In the genomic region with DNA sequence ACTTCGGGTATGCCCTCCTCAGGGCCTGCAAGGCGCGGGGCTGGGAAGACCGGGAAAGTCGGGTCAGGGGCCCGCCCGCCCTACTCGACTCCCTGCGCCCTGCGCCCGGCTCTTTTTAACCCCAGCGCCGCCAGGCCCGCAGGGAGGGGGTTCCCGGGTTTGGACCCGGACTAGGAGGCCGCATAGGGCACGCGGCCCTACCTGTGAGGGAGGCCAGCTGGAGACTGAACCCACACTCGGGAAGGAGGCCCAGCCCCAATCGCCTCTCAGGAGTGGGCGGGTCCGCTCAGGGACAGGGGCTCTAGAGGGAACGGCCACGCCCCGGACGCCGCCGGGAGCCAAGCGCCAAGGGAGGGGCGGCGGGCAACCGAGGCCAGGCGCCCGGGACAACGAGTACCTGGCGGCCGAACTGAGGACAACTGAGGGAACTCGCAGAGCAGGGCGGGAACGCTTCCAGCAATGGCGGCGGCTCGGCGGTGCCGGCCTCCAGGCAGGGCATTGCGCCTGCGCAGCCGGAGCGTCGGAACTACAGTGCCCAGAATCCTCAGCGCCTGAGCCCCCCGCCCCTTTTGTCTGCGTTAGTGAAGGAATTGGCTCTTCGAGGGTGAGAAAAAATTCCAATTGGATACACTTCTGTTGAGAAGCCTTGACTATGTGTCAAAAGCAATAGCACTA, we compare ENCODE assay signal across 8 cellular contexts. TPM values are rescaled to one million over a fixed set of nuclear protein-coding genes. Genes with fewer than 3 reads are reported as not detected.
DNase-seq lines count a peak whose midpoint lies in the region; ATAC-seq, FAIRE-seq and TF ChIP-seq lines count a peak whose summit lies in the region.

A gene (minus strand): TSS at position 484 of the 675 bp plus-strand sequence.

- peak; percentile 94 for DNase-seq in ELR (ENCODE audit: low read depth)
- peak; percentile 93 for DNase-seq in H54 (ENCODE audit: insufficient read length, low spot score)
- DNase-seq in SHP77 (lab: John Stamatoyannopoulos, UW): peak; percentile 100
- DNase-seq in activated gamma-delta T cell treated with anti-CD3 and anti-CD28 coated beads, Interleukin-2, amount 50 U/mL, for 16 hours (ENCODE audit: low read depth): peak; percentile 75
- DNase-seq in foreskin fibroblast: peak; percentile 86 to 96
- DNase-seq in stimulated activated naive CD8-positive, alpha-beta T cell treated with anti-CD3 and anti-CD28 coated beads, Interleukin-15, amount 100 ng/mL, for 72 hours: peak; percentile 85 to 89

- H3K4me1 Mint-ChIP-seq in stimulated activated naive CD8-positive, alpha-beta T cell treated with anti-CD3 and anti-CD28 coated beads, Interleukin-15, amount 100 ng/mL, for 72 hours: peaks cover 16% of the 10 kb centered on the region

- H3K4me3 ChIP-seq in Loucy (ENCODE audit: low read length, poor library complexity, severe bottlenecking) (peak within 1 kb of the TSS; percentile 92), foreskin fibroblast (ENCODE audit: low read depth in 1 of 2, low read length in 2 of 2) (peak within 1 kb of the TSS; percentile 84), neural cell (ENCODE audit: low read length) (peak within 1 kb of the TSS; percentile 94)

- ATAC-seq in stimulated activated naive CD8-positive, alpha-beta T cell treated with anti-CD3 and anti-CD28 coated beads, Interleukin-15, amount 100 ng/mL, for 72 hours: peak; percentile 98

- peak within 1 kb of the TSS; percentile 94 for H3K27ac ChIP-seq in neural cell (ENCODE audit: low read length)

- H3K9ac ChIP-seq in Loucy (ENCODE audit: low read depth, low read length, poor library complexity, severe bottlenecking) (peak within 1 kb of the TSS; percentile 92), neural cell (ENCODE audit: low read length) (peak within 1 kb of the TSS; percentile 99)

- H3K79me2 ChIP-seq in Loucy (ENCODE audit: insufficient read depth, low read length) (peaks cover 8% of the 10 kb centered on the region; the same call in 1 of the 2 replicates), neural cell (replicated peaks; ENCODE audit: insufficient read depth, low read length) (peaks cover 5% of the 10 kb centered on the region)

- TF ChIP-seq EP300 in neural cell (conservative IDR thresholded peaks at IDR 0.05; ENCODE audit: poor library complexity, severe bottlenecking): peak; percentile 3

- peak within 1 kb of the TSS; percentile 93 to 97 for H3K27ac Mint-ChIP-seq in stimulated activated naive CD8-positive, alpha-beta T cell treated with anti-CD3 and anti-CD28 coated beads, Interleukin-15, amount 100 ng/mL, for 72 hours

- H3K4me1 ChIP-seq in Loucy (ENCODE audit: insufficient read depth, low read length, poor library complexity, severe bottlenecking): peaks cover 15% of the 10 kb centered on the region

- TF ChIP-seq POLR2A in H54 (IDR thresholded peaks at IDR 0.05; ENCODE audit: low read depth, low read length): peak; percentile 72

- H3K36me3 ChIP-seq in Loucy (ENCODE audit: insufficient read depth, low read length) (no peaks in the 10 kb centered on the region), neural cell (ENCODE audit: insufficient read depth, low read length) (peaks cover 4% of the 10 kb centered on the region)

- no peaks in the 10 kb centered on the region for H3K27me3 ChIP-seq in Loucy (ENCODE audit: insufficient read depth, low read length, poor library complexity, severe bottlenecking)
- no peaks in the 10 kb centered on the region for H3K27me3 ChIP-seq in neural cell (ENCODE audit: insufficient read depth, low read depth, low read length)

- TF ChIP-seq CTCF in Loucy (conservative IDR thresholded peaks at IDR 0.05; ENCODE audit: low read length): no peak
- no peak for TF ChIP-seq CTCF in foreskin fibroblast (IDR thresholded peaks at IDR 0.05; ENCODE audit: low read depth, low read length)
- TF ChIP-seq CTCF in neural cell (IDR thresholded peaks at IDR 0.05; ENCODE audit: poor library complexity, severe bottlenecking): no peak

- H3K9me2 ChIP-seq in Loucy (replicated peaks; ENCODE audit: low read depth, low read length) (no peaks in the 10 kb centered on the region), neural cell (ENCODE audit: insufficient read depth, low read length) (no peaks in the 10 kb centered on the region)

- peak within 1 kb of the TSS; percentile 93 to 96 for H3K4me3 Mint-ChIP-seq in stimulated activated naive CD8-positive, alpha-beta T cell treated with anti-CD3 and anti-CD28 coated beads, Interleukin-15, amount 100 ng/mL, for 72 hours

- FAIRE-seq in H54 (lab: Jason Lieb, UNC): peak; percentile 95

- no peaks in the 10 kb centered on the region for H3K9me3 Mint-ChIP-seq in stimulated activated naive CD8-positive, alpha-beta T cell treated with anti-CD3 and anti-CD28 coated beads, Interleukin-15, amount 100 ng/mL, for 72 hours

- H3K27me3 Mint-ChIP-seq in stimulated activated naive CD8-positive, alpha-beta T cell treated with anti-CD3 and anti-CD28 coated beads, Interleukin-15, amount 100 ng/mL, for 72 hours: peaks cover 9% of the 10 kb centered on the region

- peak; percentile 32 for TF ChIP-seq RAD21 in neural cell (conservative IDR thresholded peaks at IDR 0.05)

- H3F3A ChIP-seq in Loucy (ENCODE audit: low read depth) (no peaks in the 10 kb centered on the region), neural cell (ENCODE audit: insufficient read depth, low read length, poor library complexity, severe bottlenecking) (no peaks in the 10 kb centered on the region)

- H2AFZ ChIP-seq in Loucy (ENCODE audit: low read length) (peak within 1 kb of the TSS; percentile 83), neural cell (ENCODE audit: low read depth, low read length) (peak within 1 kb of the TSS; percentile 98)

- no peaks in the 10 kb centered on the region for H4K20me1 ChIP-seq in Loucy (ENCODE audit: insufficient read depth, low read length, poor library complexity, severe bottlenecking)
- H4K20me1 ChIP-seq in neural cell (ENCODE audit: insufficient read depth): no peaks in the 10 kb centered on the region

- H3K4me2 ChIP-seq in Loucy (ENCODE audit: low read depth, low read length, poor library complexity, severe bottlenecking) (peak within 1 kb of the TSS; percentile 76), neural cell (ENCODE audit: low read length) (peak within 1 kb of the TSS; percentile 99)

- no peaks in the 10 kb centered on the region for H3K9me3 ChIP-seq in Loucy (ENCODE audit: insufficient read depth, low read depth, low read length)
- no peaks in the 10 kb centered on the region for H3K9me3 ChIP-seq in neural cell (ENCODE audit: low read length)

TF ChIP-seq in neural cell, 6 proteins besides CTCF, POLR2A, EP300 and RAD21:
- peak; percentile 60 for TF ChIP-seq MXI1 (conservative IDR thresholded peaks at IDR 0.05; ENCODE audit: poor library complexity, severe bottlenecking)
- peak; percentile 23 for TF ChIP-seq SMC3 (conservative IDR thresholded peaks at IDR 0.05; ENCODE audit: poor library complexity)
- no peak for TF ChIP-seq EZH2 (IDR thresholded peaks at IDR 0.05; ENCODE audit: borderline replicate concordance, insufficient read depth, low read length, poor library complexity, severe bottlenecking)
- TF ChIP-seq, protein P1, sequence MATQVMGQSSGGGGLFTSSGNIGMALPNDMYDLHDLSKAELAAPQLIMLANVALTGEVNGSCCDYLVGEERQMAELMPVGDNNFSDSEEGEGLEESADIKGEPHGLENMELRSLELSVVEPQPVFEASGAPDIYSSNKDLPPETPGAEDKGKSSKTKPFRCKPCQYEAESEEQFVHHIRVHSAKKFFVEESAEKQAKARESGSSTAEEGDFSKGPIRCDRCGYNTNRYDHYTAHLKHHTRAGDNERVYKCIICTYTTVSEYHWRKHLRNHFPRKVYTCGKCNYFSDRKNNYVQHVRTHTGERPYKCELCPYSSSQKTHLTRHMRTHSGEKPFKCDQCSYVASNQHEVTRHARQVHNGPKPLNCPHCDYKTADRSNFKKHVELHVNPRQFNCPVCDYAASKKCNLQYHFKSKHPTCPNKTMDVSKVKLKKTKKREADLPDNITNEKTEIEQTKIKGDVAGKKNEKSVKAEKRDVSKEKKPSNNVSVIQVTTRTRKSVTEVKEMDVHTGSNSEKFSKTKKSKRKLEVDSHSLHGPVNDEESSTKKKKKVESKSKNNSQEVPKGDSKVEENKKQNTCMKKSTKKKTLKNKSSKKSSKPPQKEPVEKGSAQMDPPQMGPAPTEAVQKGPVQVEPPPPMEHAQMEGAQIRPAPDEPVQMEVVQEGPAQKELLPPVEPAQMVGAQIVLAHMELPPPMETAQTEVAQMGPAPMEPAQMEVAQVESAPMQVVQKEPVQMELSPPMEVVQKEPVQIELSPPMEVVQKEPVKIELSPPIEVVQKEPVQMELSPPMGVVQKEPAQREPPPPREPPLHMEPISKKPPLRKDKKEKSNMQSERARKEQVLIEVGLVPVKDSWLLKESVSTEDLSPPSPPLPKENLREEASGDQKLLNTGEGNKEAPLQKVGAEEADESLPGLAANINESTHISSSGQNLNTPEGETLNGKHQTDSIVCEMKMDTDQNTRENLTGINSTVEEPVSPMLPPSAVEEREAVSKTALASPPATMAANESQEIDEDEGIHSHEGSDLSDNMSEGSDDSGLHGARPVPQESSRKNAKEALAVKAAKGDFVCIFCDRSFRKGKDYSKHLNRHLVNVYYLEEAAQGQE (IDR thresholded peaks at IDR 0.05; ENCODE audit: borderline replicate concordance): peak; percentile 57
- TF ChIP-seq POLR2AphosphoS5 (IDR thresholded peaks at IDR 0.05): peak; percentile 99
- TF ChIP-seq TAF1 (IDR thresholded peaks at IDR 0.05; ENCODE audit: low read depth): peak; percentile 86
TF ChIP-seq in neural cell: peak in this region for 5.

RNA-seq across cellular contexts. Expression of the gene that starts here (rescaled TPM):
- 13.4 and 14.3 TPM in 2 replicates for polyA plus RNA-seq in neural cell
- polyA minus RNA-seq in neural cell: 39.0 and 49.7 TPM in 2 replicates

Comparison
In these comparisons a context has a peak if more than half of its experiments do, and no peak if none do; other contexts are left out.
1. Peak in every context shown above with its lines: DNase-seq, ATAC-seq, H3K4me3 ChIP-seq and H3K27ac ChIP-seq.